ENCODE assay signal across 19 cellular contexts in genomic region chr1:7590426-7590790, GRCh38.
DNase-seq lines count a peak whose midpoint lies in the region; ATAC-seq and TF ChIP-seq lines count a peak whose summit lies in the region.
"Had no signal": no experiment of that assay in that cellular context is flagged by ENCODE, and none has a peak within 500 bp of the region (broad histone marks: within the 10 kb centered on the region; RNA-seq: fewer than 3 reads in every experiment).

No MANE protein-coding gene starts in this region.

- H3K9me3 ChIP-seq in heart right ventricle (no peaks in the 10 kb centered on the region), RWPE2 (ENCODE audit: severe bottlenecking) (no peaks in the 10 kb centered on the region), lower lobe of right lung (no peaks in the 10 kb centered on the region), upper lobe of right lung (no peaks in the 10 kb centered on the region)
- H3K9me3 ChIP-seq: Caco-2 had no signal

- CTCF ChIA-PET in GM10248 (lab: Yijun Ruan, JAX), result no interaction called here

- H3K4me1 ChIP-seq in heart right ventricle (peaks cover 0 to 12% (median 9%) of the 10 kb centered on the region in 9 donors), RWPE2 (ENCODE audit: insufficient read depth, poor library complexity, severe bottlenecking) (no peaks in the 10 kb centered on the region), lower lobe of right lung (no peaks in the 10 kb centered on the region), upper lobe of right lung (no peaks in the 10 kb centered on the region)
- H3K4me1 ChIP-seq: Caco-2 had no signal

- ATAC-seq in Right ventricle myocardium superior (ENCODE audit: poor library complexity), result no peak
- ATAC-seq in heart right ventricle, result no peak
- no peak for ATAC-seq in RWPE2 (ENCODE audit: low read depth)
- no peak for ATAC-seq in lower lobe of right lung
- ATAC-seq in upper lobe of right lung, result no peak
- ATAC-seq: PC-3 had no signal

- TF ChIP-seq CTCF in heart right ventricle (IDR thresholded peaks at IDR 0.05) (no peak), RWPE2 (IDR thresholded peaks at IDR 0.05; ENCODE audit: poor library complexity, severe bottlenecking) (no peak), lower lobe of right lung (IDR thresholded peaks at IDR 0.05) (no peak), upper lobe of right lung (IDR thresholded peaks at IDR 0.05) (no peak), GM13976 (IDR thresholded peaks at IDR 0.05; ENCODE audit: borderline replicate concordance, control extremely low read depth, extremely low read depth, insufficient read depth, missing control alignments) (no peak), GM10248 (IDR thresholded peaks at IDR 0.05; ENCODE audit: control extremely low read depth, extremely low read depth, low read depth, missing control alignments) (no peak)

- H3K27ac ChIP-seq in heart right ventricle (no peak overlapping the region), RWPE2 (ENCODE audit: poor library complexity, severe bottlenecking) (no peak overlapping the region), lower lobe of right lung (no peak overlapping the region), upper lobe of right lung (no peak overlapping the region)
- H3K27ac ChIP-seq: KMS-11 had no signal

- no peaks in the 10 kb centered on the region for H3K36me3 ChIP-seq in heart right ventricle
- H3K36me3 ChIP-seq in RWPE2 (ENCODE audit: low read depth), result no peaks in the 10 kb centered on the region
- H3K36me3 ChIP-seq in lower lobe of right lung, result no peaks in the 10 kb centered on the region
- H3K36me3 ChIP-seq in upper lobe of right lung, result no peaks in the 10 kb centered on the region

- POLR2A ChIA-PET in GM10248 (lab: Yijun Ruan, JAX), result no interaction called here

- intact Hi-C loops in Right ventricle myocardium superior (cut with DNase I) (no loop called here), heart right ventricle (cut with DNase I) (no loop called here), lower lobe of right lung (cut with DNase I) (no loop called here), upper lobe of right lung (cut with DNase I) (no loop called here)

- in situ Hi-C loops in GM13976 (cut with MboI; ENCODE audit: low sequenced_read_pairs, unreplicated experiment), result no loop called here

- DNase-seq in Right ventricle myocardium superior, result peak; percentile 4
- no peak for DNase-seq in heart right ventricle
- peak; percentile 21 for DNase-seq in RWPE2 (ENCODE audit: low spot score)
- peak; percentile 32 for DNase-seq in lower lobe of right lung
- peak; percentile 46 for DNase-seq in upper lobe of right lung
- DNase-seq in GM13976 (ENCODE audit: low spot score), result no peak
- no peak for DNase-seq in GM10248 (ENCODE audit: extremely low spot score)
- no peak for DNase-seq in UCSD-AML1 (lab: John Stamatoyannopoulos, UW; ENCODE audit: unreplicated experiment)
- DNase-seq: DMS153, GDM1, HFFc6, NCI-H1417 treated with DMSO at 0.1 percent for 48 hours, NCI-H187 treated with DMSO at 0.1 percent for 48 hours, NCI-H2227 treated with DMSO at 0.1 percent for 48 hours, NCI-H524 treated with DMSO at 0.1 percent for 48 hours, PC-3, RPMI8226 had no signal

- 82 to 83% methylated on average over 4 of the region's 4 CpGs for WGBS in heart right ventricle, 2 donors

- no peaks in the 10 kb centered on the region for H3K27me3 ChIP-seq in heart right ventricle
- peaks cover 3% of the 10 kb centered on the region for H3K27me3 ChIP-seq in RWPE2 (ENCODE audit: insufficient read depth, poor library complexity, severe bottlenecking)
- no peaks in the 10 kb centered on the region for H3K27me3 ChIP-seq in lower lobe of right lung (ENCODE audit: low read depth)
- no peaks in the 10 kb centered on the region for H3K27me3 ChIP-seq in upper lobe of right lung

- H3K4me3 ChIP-seq in heart right ventricle (no peak overlapping the region), RWPE2 (ENCODE audit: severe bottlenecking) (no peak overlapping the region), lower lobe of right lung (no peak overlapping the region), upper lobe of right lung (no peak overlapping the region)

Comparison
In these comparisons a context has a peak if more than half of its experiments do, and no peak if none do; other contexts are left out.
1. DNase-seq: peak in Right ventricle myocardium superior (single experiment), RWPE2 (single experiment), lower lobe of right lung (single experiment) and upper lobe of right lung (single experiment); none in heart right ventricle (0 of 2), GM13976 (single experiment), GM10248 (single experiment) and UCSD-AML1 (single experiment).